9 cellular contexts compared by ENCODE assay signal in genomic region chr2:110499755-110500377, GRCh38. TPM values are rescaled to one million over a fixed set of nuclear protein-coding genes. Genes with fewer than 3 reads are reported as not detected.
A peak's percentile ranks its signal among the peaks of the same experiment; 100 is the strongest.
DNase-seq lines count a peak whose midpoint lies in the region; ATAC-seq and TF ChIP-seq lines count a peak whose summit lies in the region.
"Not testable (repeated sequence)": the region's sequence is repeated elsewhere in the genome, so short reads cannot be mapped to it uniquely, and the experiment has no call there.
"Had no signal": no experiment of that assay in that cellular context is flagged by ENCODE, and none has a peak within 500 bp of the region (broad histone marks: within the 10 kb centered on the region; RNA-seq: fewer than 3 reads in every experiment).

No MANE protein-coding gene starts in this region.

- not testable (repeated sequence) for H3K36me3 Mint-ChIP-seq in CD4-positive, alpha-beta T cell (ENCODE audit: low read depth); activated B cell treated with CpG ODN at 0.5 μM for 24 hours (ENCODE audit: low read depth); naive thymus-derived CD8-positive, alpha-beta T cell

- CTCF ChIA-PET in CD4-positive, alpha-beta T cell (lab: Charles Lee); activated B cell treated with CpG ODN at 0.5 μM for 24 hours (lab: Charles Lee): not testable (repeated sequence)

- not testable (repeated sequence) for H3K9me3 ChIP-seq in CD4-positive, alpha-beta T cell (ENCODE audit: control insufficient read depth, low read length)

- not testable (repeated sequence) for H3K4me3 Mint-ChIP-seq in CD4-positive, alpha-beta T cell; activated B cell treated with CpG ODN at 0.5 μM for 24 hours; naive thymus-derived CD8-positive, alpha-beta T cell

- ATAC-seq in CD4-positive, alpha-beta T cell (ENCODE audit: poor library complexity): peak; percentile 61
- ATAC-seq in GM19025 (IDR thresholded peaks at IDR 0.05; ENCODE audit: low read depth, unreplicated experiment) (peak; percentile 55), GM21717 (IDR thresholded peaks at IDR 0.05; ENCODE audit: unreplicated experiment) (peak; percentile 92), HG02884 (IDR thresholded peaks at IDR 0.05; ENCODE audit: unreplicated experiment) (peak; percentile 83), HG03432 (IDR thresholded peaks at IDR 0.05; ENCODE audit: unreplicated experiment) (peak; percentile 88), activated B cell treated with CpG ODN at 0.5 μM for 24 hours (ENCODE audit: low read depth) (peak; percentile 77), Right ventricle myocardium inferior (peak; percentile 52)
- peak; percentile 59 to 80 for ATAC-seq in naive thymus-derived CD8-positive, alpha-beta T cell

- not testable (repeated sequence) for H3K27ac Mint-ChIP-seq in CD4-positive, alpha-beta T cell; activated B cell treated with CpG ODN at 0.5 μM for 24 hours; naive thymus-derived CD8-positive, alpha-beta T cell

- POLR2A ChIA-PET in CD4-positive, alpha-beta T cell (lab: Charles Lee); activated B cell treated with CpG ODN at 0.5 μM for 24 hours (lab: Charles Lee); naive thymus-derived CD8-positive, alpha-beta T cell (lab: Charles Lee): not testable (repeated sequence)

- DNase-seq in CD4-positive, alpha-beta T cell; activated B cell treated with CpG ODN at 0.5 μM for 24 hours; Right ventricle myocardium inferior (ENCODE audit: missing footprints); naive thymus-derived CD8-positive, alpha-beta T cell: not testable (repeated sequence)

- H3K9me3 Mint-ChIP-seq in CD4-positive, alpha-beta T cell; activated B cell treated with CpG ODN at 0.5 μM for 24 hours; naive thymus-derived CD8-positive, alpha-beta T cell: not testable (repeated sequence)

- H3K27ac ChIP-seq in CD4-positive, alpha-beta T cell (ENCODE audit: low read depth, low read length): not testable (repeated sequence)

- H3K27me3 ChIP-seq in CD4-positive, alpha-beta T cell (ENCODE audit: control insufficient read depth, insufficient read depth, low read length): not testable (repeated sequence)

- H3K27me3 Mint-ChIP-seq in CD4-positive, alpha-beta T cell; activated B cell treated with CpG ODN at 0.5 μM for 24 hours; naive thymus-derived CD8-positive, alpha-beta T cell: not testable (repeated sequence)

- intact Hi-C loops in CD4-positive, alpha-beta T cell (cut with DNase I, micrococcal nuclease); activated B cell treated with CpG ODN at 0.5 μM for 24 hours (cut with micrococcal nuclease); Right ventricle myocardium inferior (cut with DNase I): not testable (repeated sequence)

- H3K4me1 Mint-ChIP-seq in CD4-positive, alpha-beta T cell (ENCODE audit: low read depth); activated B cell treated with CpG ODN at 0.5 μM for 24 hours; naive thymus-derived CD8-positive, alpha-beta T cell: not testable (repeated sequence)

- TF ChIP-seq CTCF in CD4-positive, alpha-beta T cell (IDR thresholded peaks at IDR 0.05); activated B cell treated with CpG ODN at 0.5 μM for 24 hours (IDR thresholded peaks at IDR 0.05): not testable (repeated sequence)

RNA-seq across cellular contexts. Expression of gene LIMS4, which starts 27.2 kb away (rescaled TPM):
- not detected for total RNA-seq in CD4-positive, alpha-beta T cell
- total RNA-seq in activated B cell treated with CpG ODN at 0.5 μM for 24 hours (0.47 TPM in 1 of 2 replicates, not detected in the other), Right ventricle myocardium inferior (3.7 TPM)
- total RNA-seq in naive thymus-derived CD8-positive, alpha-beta T cell: under 1 TPM in 1 of 2 experiments, not detected in 1; 0.23 TPM
- under 1 TPM; 0.65 to 0.91 (median 0.82) TPM for polyA plus RNA-seq in naive thymus-derived CD8-positive, alpha-beta T cell
- total RNA-seq: GM23248 had no signal
